1 cellular context compared by ENCODE assay signal in the genomic region with DNA sequence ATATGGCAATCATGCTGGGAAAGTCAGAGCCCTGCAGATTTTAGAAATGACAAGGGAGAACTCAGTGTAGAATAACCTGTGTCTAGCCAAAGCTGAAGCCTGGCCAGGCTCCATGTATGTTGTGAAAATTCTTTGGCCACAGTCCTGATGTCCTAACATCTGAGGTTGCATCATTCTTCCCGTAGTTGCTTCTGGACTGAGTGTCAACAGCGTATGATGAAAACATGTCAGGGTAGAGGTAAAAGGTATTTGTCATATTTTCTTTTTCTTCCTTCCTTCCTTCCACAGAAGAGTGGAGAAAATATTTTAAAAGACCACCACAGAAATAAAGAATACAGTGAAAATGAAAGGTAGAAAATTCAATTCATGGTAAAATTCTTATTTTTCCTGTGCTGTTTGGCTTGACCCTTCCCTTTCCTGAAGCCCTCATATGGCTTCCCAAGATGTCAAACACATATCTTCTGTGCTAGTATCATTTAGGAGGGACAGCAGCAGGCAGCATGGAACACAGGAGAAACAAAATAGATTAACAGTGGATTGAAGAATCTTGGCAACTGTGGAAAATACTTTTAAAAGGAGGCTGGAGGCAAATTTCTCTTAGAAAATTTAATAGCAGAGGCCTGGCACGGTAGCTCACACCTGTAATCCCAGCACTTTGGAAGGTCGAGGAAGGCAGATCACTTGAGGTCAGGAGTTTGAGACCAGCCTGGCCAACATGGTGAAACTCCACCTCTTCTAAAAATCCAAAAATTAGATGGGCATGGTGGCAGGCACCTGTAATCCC.
TF ChIP-seq lines count a peak whose summit lies in the region.

No MANE protein-coding gene starts in this region.

TF ChIP-seq in GM23338, 12 proteins besides CTCF, POLR2A, EP300 and RAD21:
- no peak for TF ChIP-seq ZNF462 (CRISPR knock-in tag; IDR thresholded peaks at IDR 0.05)
- TF ChIP-seq, protein P1, sequence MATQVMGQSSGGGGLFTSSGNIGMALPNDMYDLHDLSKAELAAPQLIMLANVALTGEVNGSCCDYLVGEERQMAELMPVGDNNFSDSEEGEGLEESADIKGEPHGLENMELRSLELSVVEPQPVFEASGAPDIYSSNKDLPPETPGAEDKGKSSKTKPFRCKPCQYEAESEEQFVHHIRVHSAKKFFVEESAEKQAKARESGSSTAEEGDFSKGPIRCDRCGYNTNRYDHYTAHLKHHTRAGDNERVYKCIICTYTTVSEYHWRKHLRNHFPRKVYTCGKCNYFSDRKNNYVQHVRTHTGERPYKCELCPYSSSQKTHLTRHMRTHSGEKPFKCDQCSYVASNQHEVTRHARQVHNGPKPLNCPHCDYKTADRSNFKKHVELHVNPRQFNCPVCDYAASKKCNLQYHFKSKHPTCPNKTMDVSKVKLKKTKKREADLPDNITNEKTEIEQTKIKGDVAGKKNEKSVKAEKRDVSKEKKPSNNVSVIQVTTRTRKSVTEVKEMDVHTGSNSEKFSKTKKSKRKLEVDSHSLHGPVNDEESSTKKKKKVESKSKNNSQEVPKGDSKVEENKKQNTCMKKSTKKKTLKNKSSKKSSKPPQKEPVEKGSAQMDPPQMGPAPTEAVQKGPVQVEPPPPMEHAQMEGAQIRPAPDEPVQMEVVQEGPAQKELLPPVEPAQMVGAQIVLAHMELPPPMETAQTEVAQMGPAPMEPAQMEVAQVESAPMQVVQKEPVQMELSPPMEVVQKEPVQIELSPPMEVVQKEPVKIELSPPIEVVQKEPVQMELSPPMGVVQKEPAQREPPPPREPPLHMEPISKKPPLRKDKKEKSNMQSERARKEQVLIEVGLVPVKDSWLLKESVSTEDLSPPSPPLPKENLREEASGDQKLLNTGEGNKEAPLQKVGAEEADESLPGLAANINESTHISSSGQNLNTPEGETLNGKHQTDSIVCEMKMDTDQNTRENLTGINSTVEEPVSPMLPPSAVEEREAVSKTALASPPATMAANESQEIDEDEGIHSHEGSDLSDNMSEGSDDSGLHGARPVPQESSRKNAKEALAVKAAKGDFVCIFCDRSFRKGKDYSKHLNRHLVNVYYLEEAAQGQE (IDR thresholded peaks at IDR 0.05; ENCODE audit: unreplicated experiment), result no peak
- no peak for TF ChIP-seq ETS1 (IDR thresholded peaks at IDR 0.05)
- TF ChIP-seq NANOG (IDR thresholded peaks at IDR 0.05; ENCODE audit: borderline replicate concordance), result no peak
- TF ChIP-seq EZH2phosphoT487 (IDR thresholded peaks at IDR 0.05; ENCODE audit: unreplicated experiment), result no peak
